14 cellular contexts compared by ENCODE assay signal in the genomic region with DNA sequence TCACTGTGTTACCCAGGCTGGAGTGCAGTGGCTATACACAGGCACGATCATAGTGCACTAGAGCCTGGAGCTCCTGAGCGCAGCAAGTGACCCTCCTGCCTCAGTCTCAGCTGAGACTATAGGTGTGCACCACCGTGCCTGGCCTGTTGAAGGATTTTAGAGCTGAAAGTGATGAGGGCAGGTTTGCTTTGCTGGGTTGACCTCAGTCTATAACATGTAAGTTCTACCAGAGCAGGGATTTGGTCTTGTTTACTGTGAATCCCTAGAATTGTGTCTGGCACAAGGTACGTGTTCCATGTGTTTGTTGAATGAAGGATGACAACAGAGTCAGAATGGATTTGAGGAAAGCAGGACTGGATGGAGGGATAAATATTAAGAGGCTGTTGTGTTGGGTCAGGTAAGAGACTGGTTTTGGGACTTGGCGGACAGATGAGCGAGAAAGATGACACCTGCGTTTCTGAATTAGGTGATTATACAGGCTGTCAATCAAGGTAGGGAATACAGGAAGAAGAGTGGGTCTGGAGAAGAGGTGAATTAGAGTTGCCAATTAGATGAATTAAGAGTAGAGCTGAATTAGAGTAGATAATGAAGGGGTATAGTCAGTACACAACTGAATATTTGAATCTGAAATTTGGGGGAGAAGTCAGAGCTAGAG. TPM values are rescaled to one million over a fixed set of nuclear protein-coding genes. Genes with fewer than 3 reads are reported as not detected.
DNase-seq lines count a peak whose midpoint lies in the region; ATAC-seq and TF ChIP-seq lines count a peak whose summit lies in the region.
"Had no signal": no experiment of that assay in that cellular context is flagged by ENCODE, and none has a peak within 500 bp of the region (broad histone marks: within the 10 kb centered on the region; RNA-seq: fewer than 3 reads in every experiment).

No MANE protein-coding gene starts in this region.

- POLR2A ChIA-PET in CD4-positive, alpha-beta memory T cell (lab: Charles Lee; ENCODE audit: partially characterized antibody), result interaction anchor here (1.0 to 1.5 kb wide), 2 partner anchors 21 to 120 kb away, joined by 3 read pairs; no protein-coding TSS in a partner anchor
- POLR2A ChIA-PET in OCI-LY7 (lab: Charles Lee), result no interaction called here

- H3K4me3 ChIP-seq in CD4-positive, alpha-beta memory T cell (ENCODE audit: low read length in 2 of 2), result no peak overlapping the region
- H3K4me3 ChIP-seq in OCI-LY7 (ENCODE audit: low read depth, low read length, poor library complexity, severe bottlenecking) (no peak overlapping the region), transverse colon (no peak overlapping the region)

- H3K36me3 ChIP-seq in CD4-positive, alpha-beta memory T cell (ENCODE audit: insufficient read depth, low read length), result peaks cover 8% of the 10 kb centered on the region
- H3K36me3 ChIP-seq in OCI-LY7 (ENCODE audit: insufficient read depth, low read length), result peaks cover 58% of the 10 kb centered on the region
- H3K36me3 ChIP-seq in transverse colon, result no peaks in the 10 kb centered on the region

- H3K4me3 Mint-ChIP-seq in CD4-positive, alpha-beta memory T cell, result peak overlapping the region in 7 of 8 donors; percentile 10 to 46 (median 18)
- H3K4me3 Mint-ChIP-seq in effector memory CD8-positive, alpha-beta T cell, result peak overlapping the region in 1 of 2 donors; percentile 6
- H3K4me3 Mint-ChIP-seq: endodermal cell had no signal

- ATAC-seq in effector memory CD8-positive, alpha-beta T cell (replicated peaks), result no peak

- no peak for TF ChIP-seq EP300 in transverse colon (IDR thresholded peaks at IDR 0.05; ENCODE audit: low read depth)

- no peaks in the 10 kb centered on the region for H3K27me3 Mint-ChIP-seq in CD4-positive, alpha-beta memory T cell
- no peaks in the 10 kb centered on the region for H3K27me3 Mint-ChIP-seq in effector memory CD8-positive, alpha-beta T cell

- peak; percentile 16 for DNase-seq in NCI-H510A treated with DMSO at 0.1 percent for 48 hours (lab: John Stamatoyannopoulos, UW)
- no peak for DNase-seq in NCI-H510A (lab: John Stamatoyannopoulos, UW)
- no peak for DNase-seq in CD4-positive, alpha-beta memory T cell
- no peak for DNase-seq in OCI-LY7 (ENCODE audit: low spot score)
- no peak for DNase-seq in effector memory CD8-positive, alpha-beta T cell
- DNase-seq in NCI-H1092 treated with DMSO at 0.1 percent for 48 hours (lab: John Stamatoyannopoulos, UW), result no peak
- no peak for DNase-seq in HK-2 (ENCODE audit: unreplicated experiment)
- DNase-seq in transverse colon, result no peak
- DNase-seq: activated naive CD4-positive, alpha-beta T cell treated with Interleukin-2 at 50 U/mL for 16 hours; endodermal cell; NCI-H774; Right ventricle myocardium superior; stimulated activated CD4-positive, alpha-beta T cell treated with anti-CD3 and anti-CD28 coated beads, Interleukin-12 subunit alpha, Interleukin-12 subunit beta, amount 100 ng/mL, for 4 hours; T1000 had no signal

- no peaks in the 10 kb centered on the region for H3K9me2 ChIP-seq in OCI-LY7 (ENCODE audit: insufficient read depth, low read length)

- no peak overlapping the region for H2AFZ ChIP-seq in OCI-LY7 (ENCODE audit: low read length)

- no peaks in the 10 kb centered on the region for H3K9me3 ChIP-seq in CD4-positive, alpha-beta memory T cell (ENCODE audit: control insufficient read depth in 1 of 2, low read length in 2 of 2)
- H3K9me3 ChIP-seq in OCI-LY7 (ENCODE audit: low read length), result no peaks in the 10 kb centered on the region
- no peaks in the 10 kb centered on the region for H3K9me3 ChIP-seq in transverse colon

- H3K9me3 Mint-ChIP-seq in CD4-positive, alpha-beta memory T cell, result no peaks in the 10 kb centered on the region
- no peaks in the 10 kb centered on the region for H3K9me3 Mint-ChIP-seq in effector memory CD8-positive, alpha-beta T cell
- H3K9me3 Mint-ChIP-seq: endodermal cell had no signal

- H3K4me2 ChIP-seq in OCI-LY7 (ENCODE audit: low read length), result peak overlapping the region; percentile 83

- H3K4me1 Mint-ChIP-seq in CD4-positive, alpha-beta memory T cell, result peaks cover 67 to 90% (median 81%) of the 10 kb centered on the region in 4 donors
- H3K4me1 Mint-ChIP-seq in effector memory CD8-positive, alpha-beta T cell (ENCODE audit: low read depth in 2 of 2), result peaks cover 55 to 76% of the 10 kb centered on the region in 2 donors

- peak overlapping the region; percentile 5 for H3K27ac ChIP-seq in CD4-positive, alpha-beta memory T cell (ENCODE audit: low read depth, low read length)
- no peak overlapping the region for H3K27ac ChIP-seq in OCI-LY7 (ENCODE audit: low read depth, low read length, poor library complexity, severe bottlenecking)
- H3K27ac ChIP-seq in transverse colon, result no peak overlapping the region

- TF ChIP-seq POLR2A in transverse colon (IDR thresholded peaks at IDR 0.05), result no peak

- H3K79me2 ChIP-seq in OCI-LY7 (ENCODE audit: insufficient read depth, low read depth, low read length), result peaks cover 100% of the 10 kb centered on the region

- H3K27me3 ChIP-seq in CD4-positive, alpha-beta memory T cell (ENCODE audit: insufficient read depth, low read length), result no peaks in the 10 kb centered on the region
- H3K27me3 ChIP-seq in transverse colon, result no peaks in the 10 kb centered on the region

- peak overlapping the region; percentile 5 to 93 (median 44) for H3K27ac Mint-ChIP-seq in CD4-positive, alpha-beta memory T cell
- peak overlapping the region; percentile 67 to 70 for H3K27ac Mint-ChIP-seq in effector memory CD8-positive, alpha-beta T cell
- H3K27ac Mint-ChIP-seq: endodermal cell had no signal

- peaks cover 97% of the 10 kb centered on the region for H3K4me1 ChIP-seq in CD4-positive, alpha-beta memory T cell (ENCODE audit: insufficient read depth, low read length)
- H3K4me1 ChIP-seq in OCI-LY7 (ENCODE audit: insufficient read depth, low read length, poor library complexity, severe bottlenecking) (peaks cover 95% of the 10 kb centered on the region), transverse colon (peaks cover 35 to 89% (median 54%) of the 10 kb centered on the region in 4 donors)

- CTCF ChIA-PET in CD4-positive, alpha-beta memory T cell (lab: Charles Lee; ENCODE audit: partially characterized antibody), result interaction anchor here (0.6 to 1.4 kb wide), 2 partner anchors 9 to 24 kb away, joined by 3 read pairs; no protein-coding TSS in a partner anchor
- CTCF ChIA-PET in OCI-LY7 (lab: Charles Lee; ENCODE audit: unreplicated experiment), result no interaction called here

- in situ Hi-C loops in transverse colon (cut with MboI; ENCODE audit: low pct_ligation_motif_present in 1 of 4, low pct_unique_long_range_greater_than_20kb in 1 of 4, low sequenced_read_pairs in 3 of 4), result loop anchor here in 1 of 4 donors (25.0 kb wide), 1 partner anchor 102 kb away; no protein-coding TSS in a partner anchor

- no TSS peak for BruUV-seq in OCI-LY7 (replicated peaks; lab: Mats Ljungman, UMichigan)

- WGBS in transverse colon (ENCODE audit: low coverage in 1 of 2), 2 donors, result 80 to 86% methylated on average over 4 to 7 of the region's 7 CpGs

- peaks cover 43% of the 10 kb centered on the region for H4K20me1 ChIP-seq in OCI-LY7 (ENCODE audit: insufficient read depth, low read length)

- TF ChIP-seq CTCF in OCI-LY7 (conservative IDR thresholded peaks at IDR 0.05; ENCODE audit: low read length) (no peak), transverse colon (IDR thresholded peaks at IDR 0.05) (no peak)

- intact Hi-C loops in CD4-positive, alpha-beta memory T cell (cut with micrococcal nuclease), result no loop called here
- intact Hi-C loops in OCI-LY7 (cut with micrococcal nuclease; ENCODE audit: unreplicated experiment), result no loop called here
- intact Hi-C loops in transverse colon (cut with DNase I; ENCODE audit: low total_unique reads), result no loop called here

- H3K36me3 Mint-ChIP-seq in CD4-positive, alpha-beta memory T cell, result peaks cover 7 to 33% of the 10 kb centered on the region in 2 donors
- H3K36me3 Mint-ChIP-seq in effector memory CD8-positive, alpha-beta T cell (ENCODE audit: insufficient read depth), result peaks cover 32% of the 10 kb centered on the region

RNA-seq across cellular contexts. Expression of a gene that starts 6.5 kb away (rescaled TPM):
- total RNA-seq in CD4-positive, alpha-beta memory T cell, result 100 to 1,000 TPM; 126 to 127 TPM
- polyA plus RNA-seq in CD4-positive, alpha-beta memory T cell, result 10 to 100 TPM in 1 of 2 donors, 1 to 10 TPM in 1; 8.8 to 20.1 TPM
- total RNA-seq in OCI-LY7 (2014; rRNA removed; shearing (Covaris generic)), result 81.5 and 84.7 TPM in 2 replicates
- total RNA-seq in OCI-LY7 (2022), result 111 and 122 TPM in 2 replicates
- total RNA-seq in transverse colon, result 100 to 1,000 TPM in 1 of 4 donors, 10 to 100 TPM in 3; 39.6 to 293 (median 92.8) TPM
